Comparison of ENCODE assay signal across 16 cellular contexts in genomic region chr13:65597839-65598818, GRCh38.
DNase-seq lines count a peak whose midpoint lies in the region; ATAC-seq and TF ChIP-seq lines count a peak whose summit lies in the region.
"Had no signal": no experiment of that assay in that cellular context is flagged by ENCODE, and none has a peak within 500 bp of the region (broad histone marks: within the 10 kb centered on the region; RNA-seq: fewer than 3 reads in every experiment).

No MANE protein-coding gene starts in this region.

- H3K4me1 Mint-ChIP-seq in endodermal cell = peaks cover 16% of the 10 kb centered on the region
- H3K4me1 Mint-ChIP-seq: activated naive CD4-positive, alpha-beta T cell treated with anti-CD3 and anti-CD28 coated beads, Interleukin-2, amount 50 U/mL, for 24 hours; immature natural killer cell had no signal

- H3K27ac ChIP-seq in endodermal cell (ENCODE audit: low read depth, low read length) = no peak overlapping the region
- H3K27ac ChIP-seq: BLaER1 treated with 17β-estradiol and CSF1 and Interleukin-3, amounts not matched to agents 10 nM and 100 nM had no signal

- H3K36me3 Mint-ChIP-seq in endodermal cell (ENCODE audit: low read depth) = no peaks in the 10 kb centered on the region
- H3K36me3 Mint-ChIP-seq: activated naive CD4-positive, alpha-beta T cell treated with anti-CD3 and anti-CD28 coated beads, Interleukin-2, amount 50 U/mL, for 24 hours; immature natural killer cell had no signal

- no peaks in the 10 kb centered on the region for H3K79me2 ChIP-seq in Loucy (ENCODE audit: insufficient read depth, low read length)

- H3K27me3 Mint-ChIP-seq in endodermal cell (ENCODE audit: insufficient read depth) = peaks cover 66% of the 10 kb centered on the region
- H3K27me3 Mint-ChIP-seq: activated naive CD4-positive, alpha-beta T cell treated with anti-CD3 and anti-CD28 coated beads, Interleukin-2, amount 50 U/mL, for 24 hours; dendritic cell treated with granulocyte-macrophage colony-stimulating factor and Interleukin-4, amounts not matched to agents 40 ng/mL and 50 ng/mL, for 4 days had no signal

- intact Hi-C loops in left colon (cut with DNase I, micrococcal nuclease) = no loop called here

- TF ChIP-seq CTCF in AG09309 (IDR thresholded peaks at IDR 0.05; ENCODE audit: control insufficient read depth, insufficient read depth, low read depth, low read length, missing control alignments) (no peak), Loucy (conservative IDR thresholded peaks at IDR 0.05; ENCODE audit: low read length) (no peak), endodermal cell (conservative IDR thresholded peaks at IDR 0.05) (no peak), GM13977 (IDR thresholded peaks at IDR 0.05; ENCODE audit: extremely low read depth, insufficient read depth, missing control alignments) (no peak)

- H3K9me3 Mint-ChIP-seq in endodermal cell = no peaks in the 10 kb centered on the region
- H3K9me3 Mint-ChIP-seq: activated naive CD4-positive, alpha-beta T cell treated with anti-CD3 and anti-CD28 coated beads, Interleukin-2, amount 50 U/mL, for 24 hours; dendritic cell treated with granulocyte-macrophage colony-stimulating factor and Interleukin-4, amounts not matched to agents 40 ng/mL and 50 ng/mL, for 4 days had no signal

- H3K4me3 ChIP-seq in AG09309 (ENCODE audit: control insufficient read depth, low read depth, low read length) (no peak overlapping the region), Loucy (ENCODE audit: low read length, poor library complexity, severe bottlenecking) (no peak overlapping the region), endodermal cell (ENCODE audit: low read length) (no peak overlapping the region)
- H3K4me3 ChIP-seq: BLaER1 treated with 17β-estradiol and CSF1 and Interleukin-3, amounts not matched to agents 10 nM and 100 nM had no signal

- no peak overlapping the region for H3K4me2 ChIP-seq in Loucy (ENCODE audit: low read depth, low read length, poor library complexity, severe bottlenecking)
- H3K4me2 ChIP-seq: BLaER1 treated with 17β-estradiol and CSF1 and Interleukin-3, amounts not matched to agents 10 nM and 100 nM had no signal

- in situ Hi-C loops in GM13977 (cut with MboI; ENCODE audit: low pct_unique_long_range_greater_than_20kb, low sequenced_read_pairs, unreplicated experiment) = no loop called here

- 97% methylated on average over 1 of the region's 1 CpG; no CpG with 5 or more reads in 1 of the 2 experiments for WGBS in endodermal cell (ENCODE audit: insufficient coverage in 1 of 2, insufficient read length in 1 of 2), 2 experiments

- peak overlapping the region; percentile 9; the same call in 1 of the 2 replicates for H2AFZ ChIP-seq in Loucy (ENCODE audit: low read length)

- no peaks in the 10 kb centered on the region for H3F3A ChIP-seq in Loucy (ENCODE audit: low read depth)

- ATAC-seq in GM18520 (IDR thresholded peaks at IDR 0.05; ENCODE audit: unreplicated experiment) (no peak), left colon (no peak)

- H3K27me3 ChIP-seq in Loucy (ENCODE audit: insufficient read depth, low read length, poor library complexity, severe bottlenecking) (no peaks in the 10 kb centered on the region), endodermal cell (ENCODE audit: control insufficient read depth, insufficient read depth, low read length, poor library complexity, severe bottlenecking) (peaks cover 38% of the 10 kb centered on the region)
- H3K27me3 ChIP-seq: BLaER1 treated with 17β-estradiol and CSF1 and Interleukin-3, amounts not matched to agents 10 nM and 100 nM had no signal

- H3K9ac ChIP-seq in Loucy (ENCODE audit: low read depth, low read length, poor library complexity, severe bottlenecking) = no peak overlapping the region
- H3K9ac ChIP-seq in endodermal cell (ENCODE audit: extremely low read depth, low read length, poor library complexity, severe bottlenecking) = no peak overlapping the region
- H3K9ac ChIP-seq: BLaER1 treated with 17β-estradiol and CSF1 and Interleukin-3, amounts not matched to agents 10 nM and 100 nM had no signal

- DNase-seq in AG09309 (ENCODE audit: low read depth) = peak; percentile 39
- peak; percentile 53 for DNase-seq in endodermal cell
- peak; percentile 55 for DNase-seq in myocyte (ENCODE audit: low read depth)
- no peak for DNase-seq in germinal center (ENCODE audit: low spot score)
- no peak for DNase-seq in left colon
- no peak for DNase-seq in GM13977 (ENCODE audit: low spot score)
- DNase-seq: DND-41, foreskin melanocyte, immature natural killer cell, MV-4-11, NCI-H2171 had no signal

- peaks cover 7% of the 10 kb centered on the region for H3K4me1 ChIP-seq in Loucy (ENCODE audit: insufficient read depth, low read length, poor library complexity, severe bottlenecking)
- H3K4me1 ChIP-seq in endodermal cell (ENCODE audit: control insufficient read depth, insufficient read depth, low read length) = peaks cover 7% of the 10 kb centered on the region
- H3K4me1 ChIP-seq: BLaER1 treated with 17β-estradiol and CSF1 and Interleukin-3, amounts not matched to agents 10 nM and 100 nM had no signal

- no peaks in the 10 kb centered on the region for H3K9me2 ChIP-seq in Loucy (replicated peaks; ENCODE audit: low read depth, low read length)

- no peak overlapping the region for H3K27ac Mint-ChIP-seq in endodermal cell
- H3K27ac Mint-ChIP-seq: activated naive CD4-positive, alpha-beta T cell treated with anti-CD3 and anti-CD28 coated beads, Interleukin-2, amount 50 U/mL, for 24 hours; dendritic cell treated with granulocyte-macrophage colony-stimulating factor and Interleukin-4, amounts not matched to agents 40 ng/mL and 50 ng/mL, for 4 days; immature natural killer cell had no signal

- no peak overlapping the region for H3K4me3 Mint-ChIP-seq in endodermal cell
- H3K4me3 Mint-ChIP-seq: activated naive CD4-positive, alpha-beta T cell treated with anti-CD3 and anti-CD28 coated beads, Interleukin-2, amount 50 U/mL, for 24 hours; dendritic cell treated with granulocyte-macrophage colony-stimulating factor and Interleukin-4, amounts not matched to agents 40 ng/mL and 50 ng/mL, for 4 days; immature natural killer cell had no signal

- H3K9me3 ChIP-seq in Loucy (ENCODE audit: insufficient read depth, low read depth, low read length) (no peaks in the 10 kb centered on the region), endodermal cell (ENCODE audit: control insufficient read depth, low read length) (peaks cover 9% of the 10 kb centered on the region)
- H3K9me3 ChIP-seq: BLaER1 treated with 17β-estradiol and CSF1 and Interleukin-3, amounts not matched to agents 10 nM and 100 nM had no signal

- H3K36me3 ChIP-seq in Loucy (ENCODE audit: insufficient read depth, low read length) (no peaks in the 10 kb centered on the region), endodermal cell (ENCODE audit: control insufficient read depth, insufficient read depth, low read length) (no peaks in the 10 kb centered on the region)
- H3K36me3 ChIP-seq: BLaER1 treated with 17β-estradiol and CSF1 and Interleukin-3, amounts not matched to agents 10 nM and 100 nM had no signal

- H4K20me1 ChIP-seq in Loucy (ENCODE audit: insufficient read depth, low read length, poor library complexity, severe bottlenecking) = no peaks in the 10 kb centered on the region
- H4K20me1 ChIP-seq: BLaER1 treated with 17β-estradiol and CSF1 and Interleukin-3, amounts not matched to agents 10 nM and 100 nM had no signal

Comparison
In these comparisons a context has a peak if more than half of its experiments do, and no peak if none do; other contexts are left out.
1. DNase-seq: peak in AG09309 (single experiment), endodermal cell (single experiment) and myocyte (single experiment); none in germinal center (single experiment), left colon (0 of 2) and GM13977 (single experiment).